In the genomic region with DNA sequence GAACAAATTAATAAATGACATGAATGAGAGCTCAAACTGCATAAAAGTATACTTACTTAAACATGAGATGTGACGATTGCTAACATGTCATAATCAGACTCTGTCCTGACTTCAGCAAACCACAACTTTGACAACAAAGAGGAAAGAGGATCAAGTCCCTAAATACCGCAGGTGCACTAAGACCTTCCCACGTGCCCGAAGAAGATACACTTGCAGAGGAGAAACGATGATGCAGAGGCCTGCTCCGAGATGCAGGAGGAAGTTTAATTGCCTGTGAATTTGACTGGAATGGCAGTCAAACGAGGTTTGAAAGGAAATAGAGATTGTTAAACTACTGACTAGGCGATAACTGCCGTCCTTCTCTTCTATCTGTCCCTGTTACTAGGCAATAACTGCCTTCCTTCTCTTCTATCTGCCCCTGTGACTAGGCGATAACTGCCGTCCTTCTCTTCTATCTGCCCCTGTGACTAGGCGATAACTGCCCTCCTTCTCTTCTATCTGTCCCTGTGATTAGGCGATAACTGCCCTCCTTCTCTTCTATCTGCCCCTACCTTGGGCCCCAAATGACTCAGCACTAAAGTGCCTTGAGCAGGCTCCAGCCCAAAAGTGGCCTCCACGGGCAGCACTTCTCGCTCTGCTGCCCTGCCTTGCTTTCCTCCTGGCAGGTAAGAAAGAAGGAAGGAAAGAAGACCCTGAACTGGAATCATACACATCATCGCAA, we compare ENCODE assay signal across 1 cellular context.
A peak's percentile ranks its signal among the peaks of the same experiment; 100 is the strongest.
TF ChIP-seq lines count a peak whose summit lies in the region.
"Not testable (repeated sequence)": the region's sequence is repeated elsewhere in the genome, so short reads cannot be mapped to it uniquely, and the experiment has no call there.

No MANE protein-coding gene starts in this region.

TF ChIP-seq in K562, 482 proteins besides CTCF, POLR2A, EP300 and RAD21 (continued from another document):
- TF ChIP-seq, protein P1, sequence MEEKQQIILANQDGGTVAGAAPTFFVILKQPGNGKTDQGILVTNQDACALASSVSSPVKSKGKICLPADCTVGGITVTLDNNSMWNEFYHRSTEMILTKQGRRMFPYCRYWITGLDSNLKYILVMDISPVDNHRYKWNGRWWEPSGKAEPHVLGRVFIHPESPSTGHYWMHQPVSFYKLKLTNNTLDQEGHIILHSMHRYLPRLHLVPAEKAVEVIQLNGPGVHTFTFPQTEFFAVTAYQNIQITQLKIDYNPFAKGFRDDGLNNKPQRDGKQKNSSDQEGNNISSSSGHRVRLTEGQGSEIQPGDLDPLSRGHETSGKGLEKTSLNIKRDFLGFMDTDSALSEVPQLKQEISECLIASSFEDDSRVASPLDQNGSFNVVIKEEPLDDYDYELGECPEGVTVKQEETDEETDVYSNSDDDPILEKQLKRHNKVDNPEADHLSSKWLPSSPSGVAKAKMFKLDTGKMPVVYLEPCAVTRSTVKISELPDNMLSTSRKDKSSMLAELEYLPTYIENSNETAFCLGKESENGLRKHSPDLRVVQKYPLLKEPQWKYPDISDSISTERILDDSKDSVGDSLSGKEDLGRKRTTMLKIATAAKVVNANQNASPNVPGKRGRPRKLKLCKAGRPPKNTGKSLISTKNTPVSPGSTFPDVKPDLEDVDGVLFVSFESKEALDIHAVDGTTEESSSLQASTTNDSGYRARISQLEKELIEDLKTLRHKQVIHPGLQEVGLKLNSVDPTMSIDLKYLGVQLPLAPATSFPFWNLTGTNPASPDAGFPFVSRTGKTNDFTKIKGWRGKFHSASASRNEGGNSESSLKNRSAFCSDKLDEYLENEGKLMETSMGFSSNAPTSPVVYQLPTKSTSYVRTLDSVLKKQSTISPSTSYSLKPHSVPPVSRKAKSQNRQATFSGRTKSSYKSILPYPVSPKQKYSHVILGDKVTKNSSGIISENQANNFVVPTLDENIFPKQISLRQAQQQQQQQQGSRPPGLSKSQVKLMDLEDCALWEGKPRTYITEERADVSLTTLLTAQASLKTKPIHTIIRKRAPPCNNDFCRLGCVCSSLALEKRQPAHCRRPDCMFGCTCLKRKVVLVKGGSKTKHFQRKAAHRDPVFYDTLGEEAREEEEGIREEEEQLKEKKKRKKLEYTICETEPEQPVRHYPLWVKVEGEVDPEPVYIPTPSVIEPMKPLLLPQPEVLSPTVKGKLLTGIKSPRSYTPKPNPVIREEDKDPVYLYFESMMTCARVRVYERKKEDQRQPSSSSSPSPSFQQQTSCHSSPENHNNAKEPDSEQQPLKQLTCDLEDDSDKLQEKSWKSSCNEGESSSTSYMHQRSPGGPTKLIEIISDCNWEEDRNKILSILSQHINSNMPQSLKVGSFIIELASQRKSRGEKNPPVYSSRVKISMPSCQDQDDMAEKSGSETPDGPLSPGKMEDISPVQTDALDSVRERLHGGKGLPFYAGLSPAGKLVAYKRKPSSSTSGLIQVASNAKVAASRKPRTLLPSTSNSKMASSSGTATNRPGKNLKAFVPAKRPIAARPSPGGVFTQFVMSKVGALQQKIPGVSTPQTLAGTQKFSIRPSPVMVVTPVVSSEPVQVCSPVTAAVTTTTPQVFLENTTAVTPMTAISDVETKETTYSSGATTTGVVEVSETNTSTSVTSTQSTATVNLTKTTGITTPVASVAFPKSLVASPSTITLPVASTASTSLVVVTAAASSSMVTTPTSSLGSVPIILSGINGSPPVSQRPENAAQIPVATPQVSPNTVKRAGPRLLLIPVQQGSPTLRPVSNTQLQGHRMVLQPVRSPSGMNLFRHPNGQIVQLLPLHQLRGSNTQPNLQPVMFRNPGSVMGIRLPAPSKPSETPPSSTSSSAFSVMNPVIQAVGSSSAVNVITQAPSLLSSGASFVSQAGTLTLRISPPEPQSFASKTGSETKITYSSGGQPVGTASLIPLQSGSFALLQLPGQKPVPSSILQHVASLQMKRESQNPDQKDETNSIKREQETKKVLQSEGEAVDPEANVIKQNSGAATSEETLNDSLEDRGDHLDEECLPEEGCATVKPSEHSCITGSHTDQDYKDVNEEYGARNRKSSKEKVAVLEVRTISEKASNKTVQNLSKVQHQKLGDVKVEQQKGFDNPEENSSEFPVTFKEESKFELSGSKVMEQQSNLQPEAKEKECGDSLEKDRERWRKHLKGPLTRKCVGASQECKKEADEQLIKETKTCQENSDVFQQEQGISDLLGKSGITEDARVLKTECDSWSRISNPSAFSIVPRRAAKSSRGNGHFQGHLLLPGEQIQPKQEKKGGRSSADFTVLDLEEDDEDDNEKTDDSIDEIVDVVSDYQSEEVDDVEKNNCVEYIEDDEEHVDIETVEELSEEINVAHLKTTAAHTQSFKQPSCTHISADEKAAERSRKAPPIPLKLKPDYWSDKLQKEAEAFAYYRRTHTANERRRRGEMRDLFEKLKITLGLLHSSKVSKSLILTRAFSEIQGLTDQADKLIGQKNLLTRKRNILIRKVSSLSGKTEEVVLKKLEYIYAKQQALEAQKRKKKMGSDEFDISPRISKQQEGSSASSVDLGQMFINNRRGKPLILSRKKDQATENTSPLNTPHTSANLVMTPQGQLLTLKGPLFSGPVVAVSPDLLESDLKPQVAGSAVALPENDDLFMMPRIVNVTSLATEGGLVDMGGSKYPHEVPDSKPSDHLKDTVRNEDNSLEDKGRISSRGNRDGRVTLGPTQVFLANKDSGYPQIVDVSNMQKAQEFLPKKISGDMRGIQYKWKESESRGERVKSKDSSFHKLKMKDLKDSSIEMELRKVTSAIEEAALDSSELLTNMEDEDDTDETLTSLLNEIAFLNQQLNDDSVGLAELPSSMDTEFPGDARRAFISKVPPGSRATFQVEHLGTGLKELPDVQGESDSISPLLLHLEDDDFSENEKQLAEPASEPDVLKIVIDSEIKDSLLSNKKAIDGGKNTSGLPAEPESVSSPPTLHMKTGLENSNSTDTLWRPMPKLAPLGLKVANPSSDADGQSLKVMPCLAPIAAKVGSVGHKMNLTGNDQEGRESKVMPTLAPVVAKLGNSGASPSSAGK (IDR thresholded peaks at IDR 0.05): peak; percentile 69
- TF ChIP-seq, protein P2, sequence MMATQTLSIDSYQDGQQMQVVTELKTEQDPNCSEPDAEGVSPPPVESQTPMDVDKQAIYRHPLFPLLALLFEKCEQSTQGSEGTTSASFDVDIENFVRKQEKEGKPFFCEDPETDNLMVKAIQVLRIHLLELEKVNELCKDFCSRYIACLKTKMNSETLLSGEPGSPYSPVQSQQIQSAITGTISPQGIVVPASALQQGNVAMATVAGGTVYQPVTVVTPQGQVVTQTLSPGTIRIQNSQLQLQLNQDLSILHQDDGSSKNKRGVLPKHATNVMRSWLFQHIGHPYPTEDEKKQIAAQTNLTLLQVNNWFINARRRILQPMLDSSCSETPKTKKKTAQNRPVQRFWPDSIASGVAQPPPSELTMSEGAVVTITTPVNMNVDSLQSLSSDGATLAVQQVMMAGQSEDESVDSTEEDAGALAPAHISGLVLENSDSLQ (IDR thresholded peaks at IDR 0.05): peak; percentile 60
- TF ChIP-seq ARID2 (IDR thresholded peaks at IDR 0.05) (0 out of 2 replicates have a peak, but pooled peaks have one; percentile 9), TAL1 (IDR thresholded peaks at IDR 0.05) (peak; percentile 98), KDM1A (IDR thresholded peaks at IDR 0.05) (peak; percentile 92 to 95), DPF2 (IDR thresholded peaks at IDR 0.05) (peak; percentile 93), MEIS2 (IDR thresholded peaks at IDR 0.05; ENCODE audit: partially characterized antibody) (peak; percentile 43), NCOA2 (IDR thresholded peaks at IDR 0.05; ENCODE audit: partially characterized antibody in 2 of 2) (peak; percentile 60 to 69), NRF1 (conservative IDR thresholded peaks at IDR 0.05 in 1 of 2, IDR thresholded peaks at IDR 0.05 in 1 of 2) (peak; percentile 31 to 51; a peak in 2 of 4 replicates), FOXM1 (IDR thresholded peaks at IDR 0.05; ENCODE audit: low read depth) (peak; percentile 92), NFIC (IDR thresholded peaks at IDR 0.05) (peak; percentile 90), C11orf30 (IDR thresholded peaks at IDR 0.05; ENCODE audit: low read depth) (peak; percentile 91), NCOA1 (IDR thresholded peaks at IDR 0.05; ENCODE audit: low read depth) (peak; percentile 85; the same call in 1 of the 2 replicates), HDAC1 (IDR thresholded peaks at IDR 0.05) (peak; percentile 30 to 91; a peak in 2 of 4 replicates), BRD9 (IDR thresholded peaks at IDR 0.05; ENCODE audit: low read depth, partially characterized antibody) (peak; percentile 52), ZEB2 (IDR thresholded peaks at IDR 0.05) (peak; percentile 86), L3MBTL2 (IDR thresholded peaks at IDR 0.05) (peak; percentile 86), FOXA3 (CRISPR knock-in tag; conservative IDR thresholded peaks at IDR 0.05 in 1 of 2, IDR thresholded peaks at IDR 0.05 in 1 of 2) (0 out of 4 replicates have a peak, but pooled peaks of 1 of the 2 experiments have one; percentile 20), RFX1 (IDR thresholded peaks at IDR 0.05) (peak; percentile 75), NR4A1 (tag; IDR thresholded peaks at IDR 0.05) (peak; percentile 74), NCOR1 (IDR thresholded peaks at IDR 0.05) (peak; percentile 95), BACH1 (tag; IDR thresholded peaks at IDR 0.05) (0 out of 2 replicates have a peak, but pooled peaks have one; percentile 59), SMARCC2 (IDR thresholded peaks at IDR 0.05; ENCODE audit: low read depth) (peak; percentile 89), ATF7 (IDR thresholded peaks at IDR 0.05) (peak; percentile 40; the same call in 1 of the 2 replicates), STAT5A (IDR thresholded peaks at IDR 0.05; ENCODE audit: borderline replicate concordance, low read length) (peak; percentile 35; the same call in 1 of the 2 replicates), FOXJ2 (tag; IDR thresholded peaks at IDR 0.05) (peak; percentile 50; the same call in 1 of the 2 replicates), CBFA2T2 (conservative IDR thresholded peaks at IDR 0.05) (peak; percentile 96), KHSRP (IDR thresholded peaks at IDR 0.05) (peak; percentile 65; the same call in 1 of the 2 replicates), CBFA2T3 (IDR thresholded peaks at IDR 0.05) (peak; percentile 97), BCOR (IDR thresholded peaks at IDR 0.05) (peak; percentile 91), SMAD4 (CRISPR knock-in tag; conservative IDR thresholded peaks at IDR 0.05) (peak; percentile 56; the same call in 1 of the 2 replicates), TOE1 (IDR thresholded peaks at IDR 0.05; ENCODE audit: borderline replicate concordance) (0 out of 2 replicates have a peak, but pooled peaks have one; percentile 27), SMARCE1 (IDR thresholded peaks at IDR 0.05) (peak; percentile 96)
- not testable (repeated sequence) for TF ChIP-seq FOXM1 (CRISPR knock-in tag; IDR thresholded peaks at IDR 0.05; ENCODE audit: low read depth); NR4A1 (CRISPR knock-in tag; IDR thresholded peaks at IDR 0.05); TOE1 (CRISPR knock-in tag; IDR thresholded peaks at IDR 0.05; ENCODE audit: borderline replicate concordance, low read depth)
- TF ChIP-seq, protein P3, sequence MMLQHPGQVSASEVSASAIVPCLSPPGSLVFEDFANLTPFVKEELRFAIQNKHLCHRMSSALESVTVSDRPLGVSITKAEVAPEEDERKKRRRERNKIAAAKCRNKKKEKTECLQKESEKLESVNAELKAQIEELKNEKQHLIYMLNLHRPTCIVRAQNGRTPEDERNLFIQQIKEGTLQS (IDR thresholded peaks at IDR 0.05): peak; percentile 61
- TF ChIP-seq, protein P3 (CRISPR knock-in tag; conservative IDR thresholded peaks at IDR 0.05): not testable (repeated sequence)
- TF ChIP-seq, protein P4, sequence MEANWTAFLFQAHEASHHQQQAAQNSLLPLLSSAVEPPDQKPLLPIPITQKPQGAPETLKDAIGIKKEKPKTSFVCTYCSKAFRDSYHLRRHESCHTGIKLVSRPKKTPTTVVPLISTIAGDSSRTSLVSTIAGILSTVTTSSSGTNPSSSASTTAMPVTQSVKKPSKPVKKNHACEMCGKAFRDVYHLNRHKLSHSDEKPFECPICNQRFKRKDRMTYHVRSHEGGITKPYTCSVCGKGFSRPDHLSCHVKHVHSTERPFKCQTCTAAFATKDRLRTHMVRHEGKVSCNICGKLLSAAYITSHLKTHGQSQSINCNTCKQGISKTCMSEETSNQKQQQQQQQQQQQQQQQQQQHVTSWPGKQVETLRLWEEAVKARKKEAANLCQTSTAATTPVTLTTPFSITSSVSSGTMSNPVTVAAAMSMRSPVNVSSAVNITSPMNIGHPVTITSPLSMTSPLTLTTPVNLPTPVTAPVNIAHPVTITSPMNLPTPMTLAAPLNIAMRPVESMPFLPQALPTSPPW (CRISPR knock-in tag; IDR thresholded peaks at IDR 0.05): 0 out of 2 replicates have a peak, but pooled peaks have one; percentile 26
- TF ChIP-seq, protein P5, sequence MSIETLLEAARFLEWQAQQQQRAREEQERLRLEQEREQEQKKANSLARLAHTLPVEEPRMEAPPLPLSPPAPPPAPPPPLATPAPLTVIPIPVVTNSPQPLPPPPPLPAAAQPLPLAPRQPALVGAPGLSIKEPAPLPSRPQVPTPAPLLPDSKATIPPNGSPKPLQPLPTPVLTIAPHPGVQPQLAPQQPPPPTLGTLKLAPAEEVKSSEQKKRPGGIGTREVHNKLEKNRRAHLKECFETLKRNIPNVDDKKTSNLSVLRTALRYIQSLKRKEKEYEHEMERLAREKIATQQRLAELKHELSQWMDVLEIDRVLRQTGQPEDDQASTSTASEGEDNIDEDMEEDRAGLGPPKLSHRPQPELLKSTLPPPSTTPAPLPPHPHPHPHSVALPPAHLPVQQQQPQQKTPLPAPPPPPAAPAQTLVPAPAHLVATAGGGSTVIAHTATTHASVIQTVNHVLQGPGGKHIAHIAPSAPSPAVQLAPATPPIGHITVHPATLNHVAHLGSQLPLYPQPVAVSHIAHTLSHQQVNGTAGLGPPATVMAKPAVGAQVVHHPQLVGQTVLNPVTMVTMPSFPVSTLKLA (conservative IDR thresholded peaks at IDR 0.05): peak in 1 of 2 experiments; percentile 48; a peak in 2 of 4 replicates
